Comparison of ENCODE assay signal across 8 cellular contexts in genomic region chr1:119613769-119614358, GRCh38. TPM values are rescaled to one million over a fixed set of nuclear protein-coding genes. Genes with fewer than 3 reads are reported as not detected.
A peak's percentile ranks its signal among the peaks of the same experiment; 100 is the strongest.
DNase-seq lines count a peak whose midpoint lies in the region; ATAC-seq and TF ChIP-seq lines count a peak whose summit lies in the region.

No MANE protein-coding gene starts in this region.

- H3K36me3 ChIP-seq in mucosa of descending colon (ENCODE audit: low read depth) = no peaks in the 10 kb centered on the region

- H3K36me3 Mint-ChIP-seq in activated CD8-positive, alpha-beta T cell treated with anti-CD3 and anti-CD28 coated beads for 36 hours (ENCODE audit: low read depth) = no peaks in the 10 kb centered on the region
- no peaks in the 10 kb centered on the region for H3K36me3 Mint-ChIP-seq in endothelial cell (ENCODE audit: low read depth, unreplicated experiment)

- POLR2A ChIA-PET in activated CD8-positive, alpha-beta T cell treated with anti-CD3 and anti-CD28 coated beads for 36 hours (lab: Charles Lee) = no interaction called here

- no peaks in the 10 kb centered on the region for H3K9me3 ChIP-seq in mucosa of descending colon

- H3K4me3 Mint-ChIP-seq in activated CD8-positive, alpha-beta T cell treated with anti-CD3 and anti-CD28 coated beads for 36 hours = no peak overlapping the region
- no peak overlapping the region for H3K4me3 Mint-ChIP-seq in endothelial cell (ENCODE audit: unreplicated experiment)

- intact Hi-C loops in activated CD8-positive, alpha-beta T cell treated with anti-CD3 and anti-CD28 coated beads for 36 hours (cut with micrococcal nuclease) = loop anchor here (5.0 kb wide), 2 partner anchors 48 to 63 kb away; no protein-coding TSS in a partner anchor
- intact Hi-C loops in mucosa of descending colon (cut with DNase I, micrococcal nuclease) = loop anchor here (2.0 to 5.0 kb wide), 2 partner anchors 48 to 61 kb away; no protein-coding TSS in a partner anchor

- no peaks in the 10 kb centered on the region for H3K9me3 Mint-ChIP-seq in activated CD8-positive, alpha-beta T cell treated with anti-CD3 and anti-CD28 coated beads for 36 hours
- no peaks in the 10 kb centered on the region for H3K9me3 Mint-ChIP-seq in endothelial cell (ENCODE audit: unreplicated experiment)

- H3K4me1 Mint-ChIP-seq in activated CD8-positive, alpha-beta T cell treated with anti-CD3 and anti-CD28 coated beads for 36 hours (ENCODE audit: low read depth) = no peaks in the 10 kb centered on the region
- H3K4me1 Mint-ChIP-seq in endothelial cell (ENCODE audit: unreplicated experiment) = peaks cover 24% of the 10 kb centered on the region

- DNase-seq in COR-L47 (lab: John Stamatoyannopoulos, UW) (peak; percentile 71), NCI-H82 treated with DMSO at 0.1 percent for 48 hours (lab: John Stamatoyannopoulos, UW; ENCODE audit: unreplicated experiment) (peak; percentile 85), endothelial cell (ENCODE audit: low spot score) (peak; percentile 95), mucosa of descending colon (peak; percentile 60 to 91 (median 85))
- peak; percentile 82 for DNase-seq in activated CD8-positive, alpha-beta T cell treated with anti-CD3 and anti-CD28 coated beads for 36 hours
- DNase-seq in stimulated activated CD8-positive, alpha-beta memory T cell treated with anti-CD3 and anti-CD28 coated beads, Interleukin-7, amount 100 ng/mL, for 48 hours (ENCODE audit: extremely low read depth in 1 of 2, low read depth in 1 of 2) = peak; percentile 26 to 44

- TF ChIP-seq CTCF in activated CD8-positive, alpha-beta T cell treated with anti-CD3 and anti-CD28 coated beads for 36 hours (IDR thresholded peaks at IDR 0.05) = peak; percentile 75
- peak; percentile 69 for TF ChIP-seq CTCF in endothelial cell (IDR thresholded peaks at IDR 0.05; ENCODE audit: unreplicated experiment)
- TF ChIP-seq CTCF in mucosa of descending colon (IDR thresholded peaks at IDR 0.05) = peak; percentile 58

- ATAC-seq in GM19455 (IDR thresholded peaks at IDR 0.05; ENCODE audit: unreplicated experiment) = peak; percentile 85
- ATAC-seq in HG03520 (IDR thresholded peaks at IDR 0.05; ENCODE audit: unreplicated experiment) = peak; percentile 82
- ATAC-seq in activated CD8-positive, alpha-beta T cell treated with anti-CD3 and anti-CD28 coated beads for 36 hours = peak; percentile 79
- ATAC-seq in mucosa of descending colon = peak; percentile 89

- peaks cover 2% of the 10 kb centered on the region for H3K27me3 Mint-ChIP-seq in activated CD8-positive, alpha-beta T cell treated with anti-CD3 and anti-CD28 coated beads for 36 hours
- peaks cover 6% of the 10 kb centered on the region for H3K27me3 Mint-ChIP-seq in endothelial cell (ENCODE audit: unreplicated experiment)

- CTCF ChIA-PET in activated CD8-positive, alpha-beta T cell treated with anti-CD3 and anti-CD28 coated beads for 36 hours (lab: Charles Lee) = interaction anchor here (0.7 to 11.7 kb wide), 8 partner anchors 14 to 1390 kb away, joined by 3 to 250 read pairs (median 4); no protein-coding TSS in a partner anchor

- peaks cover 4% of the 10 kb centered on the region for H3K4me1 ChIP-seq in mucosa of descending colon (ENCODE audit: low read depth)

- no peak overlapping the region for H3K27ac Mint-ChIP-seq in activated CD8-positive, alpha-beta T cell treated with anti-CD3 and anti-CD28 coated beads for 36 hours
- H3K27ac Mint-ChIP-seq in endothelial cell (ENCODE audit: unreplicated experiment) = no peak overlapping the region

- H3K4me3 ChIP-seq in mucosa of descending colon = no peak overlapping the region

RNA-seq across cellular contexts. Expression of gene ZNF697, which starts 34.2 kb away (rescaled TPM):
- total RNA-seq in activated CD8-positive, alpha-beta T cell treated with anti-CD3 and anti-CD28 coated beads for 36 hours = under 1 TPM; 0.20 to 0.38 TPM
- total RNA-seq in endothelial cell (ENCODE audit: unreplicated experiment) = 13.3 TPM
- 1 to 10 TPM; 1.8 to 7.8 (median 2.8) TPM for total RNA-seq in mucosa of descending colon

Comparison
In these comparisons a context has a peak if more than half of its experiments do, and no peak if none do; other contexts are left out.
1. DNase-seq: peak in every context shown above with its lines; median percentile 95 in endothelial cell; 85 in NCI-H82 treated with DMSO at 0.1 percent for 48 hours; 85 in mucosa of descending colon; 82 in activated CD8-positive, alpha-beta T cell treated with anti-CD3 and anti-CD28 coated beads for 36 hours; 71 in COR-L47; 35 in stimulated activated CD8-positive, alpha-beta memory T cell treated with anti-CD3 and anti-CD28 coated beads, Interleukin-7, amount 100 ng/mL, for 48 hours.